In the genomic region with DNA sequence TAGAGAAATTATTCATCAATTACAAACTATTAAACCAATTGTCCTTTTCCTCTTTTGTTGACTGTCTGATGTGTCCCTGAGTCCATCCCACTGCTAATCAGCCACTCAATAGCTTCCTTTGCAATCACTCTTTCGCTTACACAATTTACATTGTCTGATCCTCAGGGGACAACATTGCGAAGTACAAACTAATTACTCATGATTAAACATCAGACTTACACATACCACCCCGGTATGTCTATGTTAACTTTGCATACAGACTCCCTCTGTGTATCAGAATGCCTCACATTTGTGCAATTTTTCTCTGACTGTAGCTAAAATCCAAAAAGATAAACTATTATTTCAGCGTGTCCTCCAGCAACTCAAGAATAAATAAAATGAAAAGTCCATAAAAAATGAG, we compare ENCODE assay signal across 21 cellular contexts.
DNase-seq lines count a peak whose midpoint lies in the region; ATAC-seq, FAIRE-seq and TF ChIP-seq lines count a peak whose summit lies in the region.
"Had no signal": no experiment of that assay in that cellular context is flagged by ENCODE, and none has a peak within 500 bp of the region (broad histone marks: within the 10 kb centered on the region; RNA-seq: fewer than 3 reads in every experiment).

No MANE protein-coding gene starts in this region.

- peak; percentile 51 for DNase-seq in AG08395 (ENCODE audit: low spot score)
- DNase-seq in H54 (ENCODE audit: insufficient read length, low spot score): no peak
- peak; percentile 64 for DNase-seq in adipocyte (ENCODE audit: low read depth)
- peak; percentile 2 for DNase-seq in fibroblast of the conjunctiva (ENCODE audit: low read depth)
- DNase-seq in tibial nerve (ENCODE audit: low spot score in 2 of 2): no peak
- DNase-seq in activated naive CD4-positive, alpha-beta T cell treated with anti-CD3 and anti-CD28 coated beads, Interleukin-2, amount 50 U/mL, for 72 hours (ENCODE audit: low spot score in 2 of 2): no peak
- DNase-seq in NCI-H2107 (lab: John Stamatoyannopoulos, UW): no peak
- no peak for DNase-seq in dedifferentiated amniotic fluid mesenchymal stem cell (ENCODE audit: extremely low spot score)
- DNase-seq: activated CD4-positive, alpha-beta T cell treated with anti-CD3 and anti-CD28 coated beads, Interleukin-2, amount 50 U/mL, for 48 hours; activated T-cell treated with anti-CD3 and anti-CD28 coated beads, Interleukin-2, amount 50 U/mL, for 72 hours; BE2C; central memory CD4-positive, alpha-beta T cell; effector CD4-positive, alpha-beta T cell; H7; left ventricle myocardium superior; NCI-H1417 treated with DMSO at 0.1 percent for 48 hours; NK-92 treated with Interleukin-12 subunit alpha and Interleukin-12 subunit beta, amount 100 ng/mL, for 24 hours; right cardiac atrium; stomach had no signal

- TF ChIP-seq EP300 in tibial nerve (IDR thresholded peaks at IDR 0.05): no peak

- no peak for ATAC-seq in activated naive CD4-positive, alpha-beta T cell treated with anti-CD3 and anti-CD28 coated beads, Interleukin-2, amount 50 U/mL, for 72 hours
- ATAC-seq: activated T-cell treated with anti-CD3 and anti-CD28 coated beads, Interleukin-2, amount 50 U/mL, for 72 hours; gastroesophageal sphincter; left ventricle myocardium superior; right cardiac atrium had no signal

- H3K4me1 ChIP-seq in adipocyte (ENCODE audit: control insufficient read depth, insufficient read depth, low read length) (peaks cover 12% of the 10 kb centered on the region), tibial nerve (no peaks in the 10 kb centered on the region)
- H3K4me1 ChIP-seq: BE2C, gastroesophageal sphincter, stomach had no signal

- H3K36me3 ChIP-seq in adipocyte (ENCODE audit: control insufficient read depth, insufficient read depth, low read length, severe bottlenecking) (no peaks in the 10 kb centered on the region), tibial nerve (no peaks in the 10 kb centered on the region)
- H3K36me3 ChIP-seq: BE2C, stomach had no signal

- H3K9ac ChIP-seq in adipocyte (ENCODE audit: low read length): no peak overlapping the region
- H3K9ac ChIP-seq: KMS-11 had no signal

- H3K27ac ChIP-seq in tibial nerve: no peak overlapping the region
- H3K27ac ChIP-seq: gastroesophageal sphincter, KMS-11, stomach had no signal

- FAIRE-seq in H54 (lab: Jason Lieb, UNC): peak; percentile 70

- H3K9me3 Mint-ChIP-seq in activated naive CD4-positive, alpha-beta T cell treated with anti-CD3 and anti-CD28 coated beads, Interleukin-2, amount 50 U/mL, for 72 hours: no peaks in the 10 kb centered on the region
- H3K9me3 Mint-ChIP-seq: activated T-cell treated with anti-CD3 and anti-CD28 coated beads, Interleukin-2, amount 50 U/mL, for 72 hours had no signal

- TF ChIP-seq POLR2A in H54 (IDR thresholded peaks at IDR 0.05; ENCODE audit: low read depth, low read length) (no peak), tibial nerve (IDR thresholded peaks at IDR 0.05) (no peak)

- H3K36me3 Mint-ChIP-seq in activated naive CD4-positive, alpha-beta T cell treated with anti-CD3 and anti-CD28 coated beads, Interleukin-2, amount 50 U/mL, for 72 hours: no peaks in the 10 kb centered on the region

- TF ChIP-seq CTCF in tibial nerve (IDR thresholded peaks at IDR 0.05): no peak

- H3K4me3 ChIP-seq in adipocyte (ENCODE audit: low read length) (no peak overlapping the region), tibial nerve (no peak overlapping the region)
- H3K4me3 ChIP-seq: gastroesophageal sphincter, stomach had no signal

- H3K9me3 ChIP-seq in adipocyte (ENCODE audit: control insufficient read depth, low read length) (no peaks in the 10 kb centered on the region), tibial nerve (no peaks in the 10 kb centered on the region)
- H3K9me3 ChIP-seq: BE2C, gastroesophageal sphincter, stomach had no signal

- 64 to 69% methylated on average over 4 of the region's 4 CpGs for WGBS in tibial nerve, 2 donors

- no peak overlapping the region for H3K27ac Mint-ChIP-seq in activated naive CD4-positive, alpha-beta T cell treated with anti-CD3 and anti-CD28 coated beads, Interleukin-2, amount 50 U/mL, for 72 hours
- H3K27ac Mint-ChIP-seq: activated T-cell treated with anti-CD3 and anti-CD28 coated beads, Interleukin-2, amount 50 U/mL, for 72 hours had no signal

- H3K27me3 ChIP-seq in adipocyte (replicated peaks; ENCODE audit: control insufficient read depth, insufficient read depth, low read length): no peaks in the 10 kb centered on the region
- no peaks in the 10 kb centered on the region for H3K27me3 ChIP-seq in tibial nerve
- H3K27me3 ChIP-seq: BE2C, gastroesophageal sphincter, stomach had no signal

Comparison
In these comparisons a context has a peak if more than half of its experiments do, and no peak if none do; other contexts are left out.
1. DNase-seq: peak in AG08395 (single experiment), adipocyte (single experiment) and fibroblast of the conjunctiva (single experiment); none in H54 (single experiment), tibial nerve (0 of 2), activated naive CD4-positive, alpha-beta T cell treated with anti-CD3 and anti-CD28 coated beads, Interleukin-2, amount 50 U/mL, for 72 hours (0 of 2), NCI-H2107 (single experiment) and dedifferentiated amniotic fluid mesenchymal stem cell (single experiment).